Comparison of ENCODE assay signal across 8 cellular contexts in the genomic region with DNA sequence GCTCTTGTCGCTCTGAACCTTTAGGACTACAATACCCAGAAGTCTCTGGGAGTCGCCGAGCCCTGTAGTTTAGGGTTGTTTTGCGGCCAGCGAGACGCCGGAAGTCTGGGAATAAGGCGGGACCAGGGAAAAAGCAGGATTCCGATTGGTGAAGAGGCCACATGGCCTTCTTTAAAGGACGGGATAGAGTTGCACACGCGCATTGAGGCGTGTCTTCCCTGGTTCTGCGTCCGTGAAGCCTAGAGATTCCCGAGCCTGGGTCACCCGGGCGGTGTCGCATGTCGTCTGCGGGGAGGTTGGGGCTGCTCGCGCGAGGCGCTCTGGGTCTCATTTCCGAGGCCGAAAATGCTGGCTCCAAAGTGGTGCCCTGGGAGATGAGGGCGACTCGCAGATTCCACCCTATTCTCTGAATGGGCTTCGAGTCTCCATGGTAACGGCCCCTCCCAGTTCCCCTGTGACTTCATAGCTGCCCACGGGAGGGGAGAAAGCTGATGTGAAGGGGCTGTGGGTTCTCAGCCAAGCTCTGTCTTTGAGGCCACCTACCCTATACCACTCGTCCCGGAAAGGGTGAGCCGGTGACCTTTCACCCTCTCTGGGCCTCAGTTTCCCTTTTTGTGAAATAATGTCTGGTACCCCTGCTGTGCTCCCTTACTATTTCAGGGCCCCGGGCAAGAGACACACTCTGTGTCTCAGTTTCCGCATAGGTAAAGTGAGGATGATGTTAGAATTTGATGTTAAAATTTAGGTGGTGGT. TPM values are rescaled to one million over a fixed set of nuclear protein-coding genes. Genes with fewer than 3 reads are reported as not detected.
DNase-seq lines count a peak whose midpoint lies in the region; ATAC-seq, FAIRE-seq and TF ChIP-seq lines count a peak whose summit lies in the region.

No MANE protein-coding gene starts in this region.

- no peak for FAIRE-seq in small intestine (lab: Jason Lieb, UNC)

- no peak for TF ChIP-seq CTCF in WTC11 (IDR thresholded peaks at IDR 0.05)
- TF ChIP-seq CTCF in cardiac fibroblast (IDR thresholded peaks at IDR 0.05; ENCODE audit: low read depth, low read length), result no peak

- H3K27ac ChIP-seq in small intestine (ENCODE audit: low read depth in 1 of 2, low read length in 1 of 2), result peak overlapping the region; percentile 90 to 95

- peak overlapping the region; percentile 100 for H3K27ac Mint-ChIP-seq in WTC11

- no peaks in the 10 kb centered on the region for H3K27me3 ChIP-seq in small intestine (ENCODE audit: control insufficient read depth in 2 of 2, insufficient read depth in 2 of 2, low read length in 2 of 2)

- POLR2A ChIA-PET in WTC11 (lab: Charles Lee), result no interaction called here

- DNase-seq in AG08395 (ENCODE audit: low spot score), result peak; percentile 98
- DNase-seq in NCI-H2227 treated with DMSO at 0.1 percent for 48 hours (lab: John Stamatoyannopoulos, UW), result peak; percentile 100
- DNase-seq in WTC11 (ENCODE audit: low spot score), result peak; percentile 91
- DNase-seq in cardiac fibroblast (ENCODE audit: low read depth in 2 of 2), result peak; percentile 99
- peak; percentile 95 for DNase-seq in iPS-NIHi7 (ENCODE audit: extremely low spot score)
- DNase-seq in small intestine, result peak; percentile 99

- H3K36me3 Mint-ChIP-seq in WTC11, result no peaks in the 10 kb centered on the region

- H3K36me3 ChIP-seq in small intestine (ENCODE audit: control insufficient read depth in 2 of 2, insufficient read depth in 2 of 2, low read length in 2 of 2), result no peaks in the 10 kb centered on the region

- H3K9me3 ChIP-seq in small intestine (ENCODE audit: control insufficient read depth, low read depth), result no peaks in the 10 kb centered on the region

- CTCF ChIA-PET in WTC11 (lab: Charles Lee), result interaction anchor here (0.6 to 2.4 kb wide), 10 partner anchors 18 to 612 kb away, joined by 3 to 37 read pairs (median 5); no protein-coding TSS in a partner anchor

- H3K4me1 Mint-ChIP-seq in WTC11, result peaks cover 12% of the 10 kb centered on the region

- no peaks in the 10 kb centered on the region for H3K4me1 ChIP-seq in small intestine (ENCODE audit: control insufficient read depth in 2 of 2, insufficient read depth in 1 of 2, low read depth in 1 of 2, low read length in 1 of 2)

- H3K9me3 Mint-ChIP-seq in WTC11, result no peaks in the 10 kb centered on the region

- H3K4me3 Mint-ChIP-seq in WTC11, result peak overlapping the region; percentile 95

- WGBS in small intestine, 3 donors, result 2 to 4% (median 3%) methylated on average over 36 to 37 of the region's 37 CpGs

- ATAC-seq in GM18909 (IDR thresholded peaks at IDR 0.05; ENCODE audit: poor library complexity, unreplicated experiment), result peak; percentile 84
- ATAC-seq in HG03175 (IDR thresholded peaks at IDR 0.05; ENCODE audit: unreplicated experiment), result peak; percentile 76
- peak; percentile 92 for ATAC-seq in WTC11

- H3K4me3 ChIP-seq in cardiac fibroblast (replicated peaks in 1 of 2; ENCODE audit: low read depth in 2 of 2, low read length in 2 of 2), result peak overlapping the region; percentile 71 to 76
- peak overlapping the region; percentile 48 to 70 for H3K4me3 ChIP-seq in small intestine (ENCODE audit: low read depth in 1 of 2, low read length in 2 of 2)

- no peaks in the 10 kb centered on the region for H3K27me3 Mint-ChIP-seq in WTC11 (ENCODE audit: low read depth)

TF ChIP-seq in WTC11, 78 proteins besides CTCF, POLR2A, EP300 and RAD21:
- TF ChIP-seq, protein P1, sequence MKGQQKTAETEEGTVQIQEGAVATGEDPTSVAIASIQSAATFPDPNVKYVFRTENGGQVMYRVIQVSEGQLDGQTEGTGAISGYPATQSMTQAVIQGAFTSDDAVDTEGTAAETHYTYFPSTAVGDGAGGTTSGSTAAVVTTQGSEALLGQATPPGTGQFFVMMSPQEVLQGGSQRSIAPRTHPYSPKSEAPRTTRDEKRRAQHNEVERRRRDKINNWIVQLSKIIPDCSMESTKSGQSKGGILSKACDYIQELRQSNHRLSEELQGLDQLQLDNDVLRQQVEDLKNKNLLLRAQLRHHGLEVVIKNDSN (CRISPR knock-in tag; IDR thresholded peaks at IDR 0.05), result peak; percentile 78
- TF ChIP-seq, protein P2, sequence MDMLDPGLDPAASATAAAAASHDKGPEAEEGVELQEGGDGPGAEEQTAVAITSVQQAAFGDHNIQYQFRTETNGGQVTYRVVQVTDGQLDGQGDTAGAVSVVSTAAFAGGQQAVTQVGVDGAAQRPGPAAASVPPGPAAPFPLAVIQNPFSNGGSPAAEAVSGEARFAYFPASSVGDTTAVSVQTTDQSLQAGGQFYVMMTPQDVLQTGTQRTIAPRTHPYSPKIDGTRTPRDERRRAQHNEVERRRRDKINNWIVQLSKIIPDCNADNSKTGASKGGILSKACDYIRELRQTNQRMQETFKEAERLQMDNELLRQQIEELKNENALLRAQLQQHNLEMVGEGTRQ (CRISPR knock-in tag; IDR thresholded peaks at IDR 0.05), result peak; percentile 76
- TF ChIP-seq, protein P3, sequence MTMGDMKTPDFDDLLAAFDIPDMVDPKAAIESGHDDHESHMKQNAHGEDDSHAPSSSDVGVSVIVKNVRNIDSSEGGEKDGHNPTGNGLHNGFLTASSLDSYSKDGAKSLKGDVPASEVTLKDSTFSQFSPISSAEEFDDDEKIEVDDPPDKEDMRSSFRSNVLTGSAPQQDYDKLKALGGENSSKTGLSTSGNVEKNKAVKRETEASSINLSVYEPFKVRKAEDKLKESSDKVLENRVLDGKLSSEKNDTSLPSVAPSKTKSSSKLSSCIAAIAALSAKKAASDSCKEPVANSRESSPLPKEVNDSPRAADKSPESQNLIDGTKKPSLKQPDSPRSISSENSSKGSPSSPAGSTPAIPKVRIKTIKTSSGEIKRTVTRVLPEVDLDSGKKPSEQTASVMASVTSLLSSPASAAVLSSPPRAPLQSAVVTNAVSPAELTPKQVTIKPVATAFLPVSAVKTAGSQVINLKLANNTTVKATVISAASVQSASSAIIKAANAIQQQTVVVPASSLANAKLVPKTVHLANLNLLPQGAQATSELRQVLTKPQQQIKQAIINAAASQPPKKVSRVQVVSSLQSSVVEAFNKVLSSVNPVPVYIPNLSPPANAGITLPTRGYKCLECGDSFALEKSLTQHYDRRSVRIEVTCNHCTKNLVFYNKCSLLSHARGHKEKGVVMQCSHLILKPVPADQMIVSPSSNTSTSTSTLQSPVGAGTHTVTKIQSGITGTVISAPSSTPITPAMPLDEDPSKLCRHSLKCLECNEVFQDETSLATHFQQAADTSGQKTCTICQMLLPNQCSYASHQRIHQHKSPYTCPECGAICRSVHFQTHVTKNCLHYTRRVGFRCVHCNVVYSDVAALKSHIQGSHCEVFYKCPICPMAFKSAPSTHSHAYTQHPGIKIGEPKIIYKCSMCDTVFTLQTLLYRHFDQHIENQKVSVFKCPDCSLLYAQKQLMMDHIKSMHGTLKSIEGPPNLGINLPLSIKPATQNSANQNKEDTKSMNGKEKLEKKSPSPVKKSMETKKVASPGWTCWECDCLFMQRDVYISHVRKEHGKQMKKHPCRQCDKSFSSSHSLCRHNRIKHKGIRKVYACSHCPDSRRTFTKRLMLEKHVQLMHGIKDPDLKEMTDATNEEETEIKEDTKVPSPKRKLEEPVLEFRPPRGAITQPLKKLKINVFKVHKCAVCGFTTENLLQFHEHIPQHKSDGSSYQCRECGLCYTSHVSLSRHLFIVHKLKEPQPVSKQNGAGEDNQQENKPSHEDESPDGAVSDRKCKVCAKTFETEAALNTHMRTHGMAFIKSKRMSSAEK (CRISPR knock-in tag; IDR thresholded peaks at IDR 0.05; ENCODE audit: borderline replicate concordance), result no peak

RNA-seq across cellular contexts. Expression of a gene that starts 0.6 kb away (rescaled TPM):
- total RNA-seq in WTC11 (2021), result 9.0 to 10.4 TPM (median 9.8 TPM) in 3 replicates
- 1 to 10 TPM; 5.4 to 7.8 (median 7.2) TPM for polyA plus RNA-seq in small intestine

RNA-seq across cellular contexts. Expression of a gene that starts 42.7 kb away (rescaled TPM):
- not detected in 3 replicates for total RNA-seq in WTC11 (2021)
- polyA plus RNA-seq in small intestine, result 1 to 10 TPM in 1 of 3 donors, not detected in 2; 1.7 TPM

Comparison
In these comparisons a context has a peak if more than half of its experiments do, and no peak if none do; other contexts are left out.
1. Peak in every context shown above with its lines: DNase-seq, ATAC-seq, H3K4me3 ChIP-seq and H3K27ac ChIP-seq.